1 cellular context compared by ENCODE assay signal in genomic region chr17:864315-864714, GRCh38.
TF ChIP-seq lines count a peak whose summit lies in the region.

No MANE protein-coding gene starts in this region.

TF ChIP-seq in WTC11, 78 proteins besides CTCF, POLR2A, EP300 and RAD21 (continued from another document):
- TF ChIP-seq ZNF425 (CRISPR knock-in tag; conservative IDR thresholded peaks at IDR 0.05) (no peak), RELA (CRISPR knock-in tag; IDR thresholded peaks at IDR 0.05; ENCODE audit: borderline replicate concordance) (no peak), JUN (CRISPR knock-in tag; IDR thresholded peaks at IDR 0.05) (no peak), FOXP1 (CRISPR knock-in tag; IDR thresholded peaks at IDR 0.05; ENCODE audit: borderline replicate concordance) (no peak), NR2C2 (CRISPR knock-in tag; IDR thresholded peaks at IDR 0.05) (no peak), ZNF423 (CRISPR knock-in tag; IDR thresholded peaks at IDR 0.05) (no peak), GRHL2 (CRISPR knock-in tag; IDR thresholded peaks at IDR 0.05; ENCODE audit: insufficient replicate concordance, severe bottlenecking) (no peak), NFE2L1 (CRISPR knock-in tag; IDR thresholded peaks at IDR 0.05) (no peak), ETV6 (CRISPR knock-in tag; IDR thresholded peaks at IDR 0.05) (no peak)
